Comparison of ENCODE assay signal across 33 cellular contexts in the genomic region with DNA sequence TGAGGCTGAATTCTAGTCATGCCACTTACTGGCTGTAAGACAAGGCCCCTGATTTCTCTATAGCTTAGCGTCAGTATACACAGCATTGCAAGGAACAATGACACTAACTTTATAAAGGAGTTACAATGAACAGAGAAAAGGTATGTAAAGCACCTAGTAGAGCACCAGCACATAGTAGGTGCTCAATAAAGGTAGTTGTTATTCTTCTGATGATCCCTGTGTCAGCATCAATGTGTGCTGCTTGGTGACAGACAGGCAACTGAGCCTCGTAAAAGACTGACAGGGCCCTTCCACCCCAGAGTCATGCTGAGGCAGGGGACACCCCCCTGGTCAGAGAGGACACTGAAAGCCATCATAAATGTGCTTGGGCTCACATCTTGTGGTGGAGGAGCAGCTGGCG. TPM values are rescaled to one million over a fixed set of nuclear protein-coding genes. Genes with fewer than 3 reads are reported as not detected.
"Had no signal": no experiment of that assay in that cellular context is flagged by ENCODE, and none has a peak within 500 bp of the region (broad histone marks: within the 10 kb centered on the region; RNA-seq: fewer than 3 reads in every experiment).

No MANE protein-coding gene starts in this region.

- H3K27ac ChIP-seq: adrenal gland, heart right ventricle, left ventricle myocardium inferior, pancreas, prostate gland, thoracic aorta, upper lobe of left lung had no signal

- H3K36me3 ChIP-seq: adrenal gland, prostate gland, thoracic aorta had no signal

- ATAC-seq: activated T-cell treated with anti-CD3 and anti-CD28 coated beads, Interleukin-2, amount 50 U/mL, for 72 hours; effector memory CD8-positive, alpha-beta T cell; stimulated activated effector memory CD8-positive, alpha-beta T cell treated with anti-CD3 and anti-CD28 coated beads, Interleukin-12 subunit alpha, Interleukin-12 subunit beta, amount 100 ng/mL, for 72 hours; T-cell had no signal

- H3K4me1 ChIP-seq: pancreas, prostate gland had no signal

- H3K4me3 ChIP-seq: adrenal gland, heart right ventricle, left ventricle myocardium inferior, lung, pancreas, prostate gland, skin epidermis, thoracic aorta, upper lobe of left lung had no signal

- H3K9me3 Mint-ChIP-seq: activated B cell treated with CpG ODN at 0.5 μM for 24 hours; activated naive CD8-positive, alpha-beta T cell treated with anti-CD3 and anti-CD28 coated beads for 36 hours; activated T-cell treated with anti-CD3 and anti-CD28 coated beads, Interleukin-2, amount 50 U/mL, for 72 hours; brain; effector memory CD8-positive, alpha-beta T cell; naive B cell; nephron progenitor cell; stimulated activated effector memory CD8-positive, alpha-beta T cell treated with anti-CD3 and anti-CD28 coated beads, Interleukin-12 subunit alpha, Interleukin-12 subunit beta, amount 100 ng/mL, for 72 hours; stimulated activated naive CD8-positive, alpha-beta T cell treated with anti-CD3 and anti-CD28 coated beads, Interleukin-15, Interleukin-2, amounts not matched to agents 100 ng/mL and 50 ng/mL, for 24 hours; T-cell had no signal

- H3K4me3 Mint-ChIP-seq: activated B cell treated with CpG ODN at 0.5 μM for 24 hours; activated naive CD8-positive, alpha-beta T cell treated with anti-CD3 and anti-CD28 coated beads for 36 hours; activated T-cell treated with anti-CD3 and anti-CD28 coated beads, Interleukin-2, amount 50 U/mL, for 72 hours; brain; effector memory CD8-positive, alpha-beta T cell; naive B cell; nephron progenitor cell; stimulated activated effector memory CD8-positive, alpha-beta T cell treated with anti-CD3 and anti-CD28 coated beads, Interleukin-12 subunit alpha, Interleukin-12 subunit beta, amount 100 ng/mL, for 72 hours; stimulated activated naive CD8-positive, alpha-beta T cell treated with anti-CD3 and anti-CD28 coated beads, Interleukin-15, Interleukin-2, amounts not matched to agents 100 ng/mL and 50 ng/mL, for 24 hours; T-cell had no signal

- H3K27ac Mint-ChIP-seq: activated B cell treated with CpG ODN at 0.5 μM for 24 hours; activated naive CD8-positive, alpha-beta T cell treated with anti-CD3 and anti-CD28 coated beads for 36 hours; activated T-cell treated with anti-CD3 and anti-CD28 coated beads, Interleukin-2, amount 50 U/mL, for 72 hours; effector memory CD8-positive, alpha-beta T cell; naive B cell; nephron progenitor cell; stimulated activated effector memory CD8-positive, alpha-beta T cell treated with anti-CD3 and anti-CD28 coated beads, Interleukin-12 subunit alpha, Interleukin-12 subunit beta, amount 100 ng/mL, for 72 hours; stimulated activated naive CD8-positive, alpha-beta T cell treated with anti-CD3 and anti-CD28 coated beads, Interleukin-15, Interleukin-2, amounts not matched to agents 100 ng/mL and 50 ng/mL, for 24 hours; T-cell had no signal

- DNase-seq: activated B cell treated with CpG ODN at 0.5 μM for 24 hours; activated CD4-positive, alpha-beta T cell treated with anti-CD3 and anti-CD28 coated beads for 4 hours; activated CD4-positive, alpha-beta T cell treated with anti-CD3 and anti-CD28 coated beads, Interleukin-2, amount 50 U/mL, for 4 hours; activated naive CD4-positive, alpha-beta T cell treated with Interleukin-2 at 50 U/mL for 16 hours; activated naive CD8-positive, alpha-beta T cell treated with anti-CD3 and anti-CD28 coated beads for 36 hours; activated T-cell treated with anti-CD3 and anti-CD28 coated beads for 4 hours; activated T-cell treated with anti-CD3 and anti-CD28 coated beads, Interleukin-2, amount 50 U/mL, for 72 hours; aorta; cortex of kidney; effector memory CD8-positive, alpha-beta T cell; foreskin melanocyte; heart right ventricle; left ventricle myocardium inferior; naive B cell; nephron progenitor cell; retina; stimulated activated CD4-positive, alpha-beta T cell treated with anti-CD3 and anti-CD28 coated beads, Interleukin-4, amount 100 ng/mL, for 24 hours; T-cell; upper lobe of left lung had no signal

- H3K4me1 Mint-ChIP-seq: naive B cell had no signal

- H3K9me3 ChIP-seq: adrenal gland, heart right ventricle, left ventricle myocardium inferior, pancreas, prostate gland, thoracic aorta, upper lobe of left lung had no signal

- H3K27me3 ChIP-seq: adrenal gland, heart right ventricle, pancreas, upper lobe of left lung had no signal

- H3K27me3 Mint-ChIP-seq: activated B cell treated with CpG ODN at 0.5 μM for 24 hours; activated naive CD8-positive, alpha-beta T cell treated with anti-CD3 and anti-CD28 coated beads for 36 hours; effector memory CD8-positive, alpha-beta T cell; naive B cell; stimulated activated naive CD8-positive, alpha-beta T cell treated with anti-CD3 and anti-CD28 coated beads, Interleukin-15, Interleukin-2, amounts not matched to agents 100 ng/mL and 50 ng/mL, for 24 hours; T-cell had no signal

- H3K36me3 Mint-ChIP-seq: stimulated activated effector memory CD8-positive, alpha-beta T cell treated with anti-CD3 and anti-CD28 coated beads, Interleukin-12 subunit alpha, Interleukin-12 subunit beta, amount 100 ng/mL, for 72 hours had no signal

RNA-seq across cellular contexts. Expression of gene GRHL3, which starts 43.3 kb away (rescaled TPM):
- total RNA-seq: activated naive CD8-positive, alpha-beta T cell treated with anti-CD3 and anti-CD28 coated beads for 36 hours; aorta; cardiac septum; glomerular endothelial cell; heart right ventricle; left ventricle myocardium inferior; sciatic nerve; subcutaneous adipose tissue; T-cell; T-helper 2 cell treated with Interferon-gamma antibody and Interleukin-4, amounts not matched to agents 100 ng/mL and 5 ng/mL, for 36 hours had no signal
